Comparison of ENCODE assay signal across 19 cellular contexts in the genomic region with DNA sequence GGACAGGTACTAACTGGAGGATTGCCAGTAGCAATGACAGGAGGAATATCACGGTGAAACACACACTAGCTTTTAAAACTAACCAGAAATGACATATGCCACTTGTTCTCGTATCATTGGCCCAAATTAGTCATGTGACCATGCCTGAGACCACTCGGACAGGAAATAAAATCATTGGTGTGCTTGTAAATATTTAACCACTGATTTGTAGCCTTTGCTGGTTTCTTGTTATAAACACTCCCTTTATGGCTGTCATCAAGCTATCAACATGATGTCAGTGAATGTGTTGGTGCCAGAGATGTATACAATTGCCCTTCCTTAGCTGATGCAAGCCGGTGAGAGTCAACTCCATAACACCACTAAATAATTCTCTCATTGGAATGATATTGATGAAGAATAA.
DNase-seq lines count a peak whose midpoint lies in the region; ATAC-seq and FAIRE-seq lines count a peak whose summit lies in the region.
"Had no signal": no experiment of that assay in that cellular context is flagged by ENCODE, and none has a peak within 500 bp of the region (broad histone marks: within the 10 kb centered on the region; RNA-seq: fewer than 3 reads in every experiment).

No MANE protein-coding gene starts in this region.

- no peak overlapping the region for H3K14ac ChIP-seq in mesenchymal stem cell (ENCODE audit: low read length in 2 of 2)

- no peak overlapping the region for H2BK12ac ChIP-seq in mesenchymal stem cell (ENCODE audit: low read length in 2 of 2)

- no peak overlapping the region for H3K4me2 ChIP-seq in mesenchymal stem cell (ENCODE audit: low read length, poor library complexity, severe bottlenecking)
- H3K4me2 ChIP-seq: BLaER1 had no signal

- no peak overlapping the region for H2BK5ac ChIP-seq in mesenchymal stem cell (ENCODE audit: low read depth, low read length, poor library complexity, severe bottlenecking)

- peaks cover 19% of the 10 kb centered on the region for H3K4me1 Mint-ChIP-seq in activated naive CD4-positive, alpha-beta T cell treated with anti-CD3 and anti-CD28 coated beads, Interleukin-2, amount 50 U/mL, for 24 hours
- H3K4me1 Mint-ChIP-seq in activated T-helper 17 cell treated with anti-CD3 and anti-CD28 coated beads, Interleukin-2, amount 50 U/mL, for 72 hours, result peaks cover 3% of the 10 kb centered on the region

- H3K18ac ChIP-seq in mesenchymal stem cell (ENCODE audit: low read depth in 1 of 2, low read length in 2 of 2), result no peak overlapping the region

- no peak for DNase-seq in activated naive CD4-positive, alpha-beta T cell treated with anti-CD3 and anti-CD28 coated beads, Interleukin-2, amount 50 U/mL, for 16 hours
- peak; percentile 24 for DNase-seq in RCC 7860 (ENCODE audit: low spot score)
- peak; percentile 11 for DNase-seq in mesenchymal stem cell
- DNase-seq: 8988T, HFFc6, MV-4-11, NCI-H1417 treated with DMSO at 0.1 percent for 48 hours, NCI-H1930, NCI-H2171 treated with DMSO at 0.1 percent for 48 hours, NCI-H748 treated with DMSO at 0.1 percent for 48 hours, SW 1271 had no signal

- no peak overlapping the region for H4K8ac ChIP-seq in mesenchymal stem cell (ENCODE audit: low read length)

- no peak overlapping the region for H3K4ac ChIP-seq in mesenchymal stem cell (ENCODE audit: low read depth in 1 of 2, low read length in 2 of 2)

- H2BK15ac ChIP-seq in mesenchymal stem cell (ENCODE audit: low read depth, poor library complexity, severe bottlenecking), result no peak overlapping the region

- H3K27me3 Mint-ChIP-seq in activated naive CD4-positive, alpha-beta T cell treated with anti-CD3 and anti-CD28 coated beads, Interleukin-2, amount 50 U/mL, for 24 hours, result no peaks in the 10 kb centered on the region
- H3K27me3 Mint-ChIP-seq in activated T-helper 17 cell treated with anti-CD3 and anti-CD28 coated beads, Interleukin-2, amount 50 U/mL, for 72 hours, result peaks cover 3% of the 10 kb centered on the region

- peak overlapping the region; percentile 19 for H3K4me3 Mint-ChIP-seq in activated naive CD4-positive, alpha-beta T cell treated with anti-CD3 and anti-CD28 coated beads, Interleukin-2, amount 50 U/mL, for 24 hours
- H3K4me3 Mint-ChIP-seq in activated T-helper 17 cell treated with anti-CD3 and anti-CD28 coated beads, Interleukin-2, amount 50 U/mL, for 72 hours, result no peak overlapping the region
- H3K4me3 Mint-ChIP-seq: HFFc6 had no signal

- 71% methylated on average over 3 of the region's 4 CpGs for WGBS in mesenchymal stem cell

- no peak overlapping the region for H3K27ac ChIP-seq in mesenchymal stem cell (ENCODE audit: low read length, poor library complexity, severe bottlenecking)
- H3K27ac ChIP-seq: BLaER1 had no signal

- no peak for FAIRE-seq in RCC 7860 (lab: Jason Lieb, UNC)
- FAIRE-seq: H54 had no signal

- no peak for ATAC-seq in GM19328 (IDR thresholded peaks at IDR 0.05; ENCODE audit: unreplicated experiment)
- no peak for ATAC-seq in GM21528 (IDR thresholded peaks at IDR 0.05; ENCODE audit: low FRiP score, unreplicated experiment)
- no peak for ATAC-seq in HG03354 (IDR thresholded peaks at IDR 0.05; ENCODE audit: poor library complexity, severe bottlenecking, unreplicated experiment)
- ATAC-seq in activated T-helper 17 cell treated with anti-CD3 and anti-CD28 coated beads, Interleukin-2, amount 50 U/mL, for 72 hours (replicated peaks), result no peak

- H2AFZ ChIP-seq in mesenchymal stem cell (ENCODE audit: low read depth, low read length), result no peak overlapping the region

- H3K27ac Mint-ChIP-seq in activated naive CD4-positive, alpha-beta T cell treated with anti-CD3 and anti-CD28 coated beads, Interleukin-2, amount 50 U/mL, for 24 hours, result no peak overlapping the region
- no peak overlapping the region for H3K27ac Mint-ChIP-seq in activated T-helper 17 cell treated with anti-CD3 and anti-CD28 coated beads, Interleukin-2, amount 50 U/mL, for 72 hours
- H3K27ac Mint-ChIP-seq: HFFc6 had no signal

- H3K4me3 ChIP-seq in mesenchymal stem cell (ENCODE audit: insufficient read depth in 1 of 2, low read depth in 1 of 2, low read length in 2 of 2), result no peak overlapping the region
- H3K4me3 ChIP-seq: BLaER1 had no signal

- peaks cover 13% of the 10 kb centered on the region for H3K9me3 Mint-ChIP-seq in activated naive CD4-positive, alpha-beta T cell treated with anti-CD3 and anti-CD28 coated beads, Interleukin-2, amount 50 U/mL, for 24 hours
- peaks cover 5% of the 10 kb centered on the region for H3K9me3 Mint-ChIP-seq in activated T-helper 17 cell treated with anti-CD3 and anti-CD28 coated beads, Interleukin-2, amount 50 U/mL, for 72 hours

- peaks cover 16% of the 10 kb centered on the region for H3K9me3 ChIP-seq in mesenchymal stem cell (ENCODE audit: control insufficient read depth, low read length)

- H3K36me3 ChIP-seq in mesenchymal stem cell (ENCODE audit: control insufficient read depth in 1 of 2, insufficient read depth in 2 of 2, low read depth in 1 of 2, low read length in 2 of 2), result no peaks in the 10 kb centered on the region
- H3K36me3 ChIP-seq: BLaER1 had no signal

- no peaks in the 10 kb centered on the region for H3K79me1 ChIP-seq in mesenchymal stem cell (replicated peaks; ENCODE audit: low read length, poor library complexity, severe bottlenecking)

- no peak overlapping the region for H2BK120ac ChIP-seq in mesenchymal stem cell (ENCODE audit: low read depth, low read length)

- H3K23ac ChIP-seq in mesenchymal stem cell (ENCODE audit: low read length in 2 of 2), result no peak overlapping the region

- no peak overlapping the region for H4K91ac ChIP-seq in mesenchymal stem cell (ENCODE audit: low read length)

- H3K4me1 ChIP-seq in mesenchymal stem cell (ENCODE audit: control insufficient read depth, insufficient read depth, low read depth, low read length), result no peaks in the 10 kb centered on the region
- H3K4me1 ChIP-seq: BLaER1 had no signal

- H3K9ac ChIP-seq in mesenchymal stem cell (ENCODE audit: low read length), result no peak overlapping the region
- H3K9ac ChIP-seq: BLaER1 had no signal

- no peak overlapping the region for H2AK5ac ChIP-seq in mesenchymal stem cell (ENCODE audit: low read length, severe bottlenecking)

- peaks cover 9 to 12% of the 10 kb centered on the region in 2 experiments for H3K27me3 ChIP-seq in mesenchymal stem cell (ENCODE audit: control insufficient read depth in 1 of 2, insufficient read depth in 1 of 2, low read length in 2 of 2)
- H3K27me3 ChIP-seq: BLaER1 had no signal

- H3K36me3 Mint-ChIP-seq in activated naive CD4-positive, alpha-beta T cell treated with anti-CD3 and anti-CD28 coated beads, Interleukin-2, amount 50 U/mL, for 24 hours, result peaks cover 8% of the 10 kb centered on the region
- no peaks in the 10 kb centered on the region for H3K36me3 Mint-ChIP-seq in activated T-helper 17 cell treated with anti-CD3 and anti-CD28 coated beads, Interleukin-2, amount 50 U/mL, for 72 hours (ENCODE audit: low read depth)
- H3K36me3 Mint-ChIP-seq: IgD-negative memory B cell had no signal
